ENCODE assay signal across 8 cellular contexts in genomic region chr1:26887125-26887524, GRCh38. TPM values are rescaled to one million over a fixed set of nuclear protein-coding genes. Genes with fewer than 3 reads are reported as not detected.
DNase-seq lines count a peak whose midpoint lies in the region; ATAC-seq and TF ChIP-seq lines count a peak whose summit lies in the region.

No MANE protein-coding gene starts in this region.

- in situ Hi-C loops in SK-MEL-5 (cut with HindIII; ENCODE audit: low pct_unique_long_range_greater_than_20kb, low sequenced_read_pairs), result no loop called here

- peak; percentile 30 for ATAC-seq in left ventricle myocardium superior
- ATAC-seq in HG02642 (IDR thresholded peaks at IDR 0.05; ENCODE audit: poor library complexity, unreplicated experiment), result no peak
- no peak for ATAC-seq in GM19463 (IDR thresholded peaks at IDR 0.05; ENCODE audit: unreplicated experiment)

- H3K9me3 ChIP-seq in right atrium auricular region, result no peaks in the 10 kb centered on the region

- H3K4me1 ChIP-seq in right atrium auricular region, result peaks cover 0 to 26% of the 10 kb centered on the region in 2 donors

- intact Hi-C loops in left ventricle myocardium superior (cut with micrococcal nuclease), result no loop called here

- DNase-seq in left ventricle myocardium superior (no peak), right atrium auricular region (ENCODE audit: low spot score) (no peak), SK-MEL-5 (ENCODE audit: low read depth, low spot score) (peak; percentile 61), fibroblast of peridontal ligament (ENCODE audit: extremely low read depth) (peak; percentile 59), NCI-H1417 treated with DMSO at 0.1 percent for 48 hours (lab: John Stamatoyannopoulos, UW) (no peak), islet precursor cell (no peak)

- peaks cover 66% of the 10 kb centered on the region for H3K36me3 ChIP-seq in right atrium auricular region

- no peak overlapping the region for H3K27ac ChIP-seq in right atrium auricular region

- no peaks in the 10 kb centered on the region for H3K27me3 ChIP-seq in right atrium auricular region

- peak in 1 of 2 donors; percentile 46 for TF ChIP-seq CTCF in right atrium auricular region (IDR thresholded peaks at IDR 0.05)

- H3K4me3 ChIP-seq in right atrium auricular region, result no peak overlapping the region

RNA-seq across cellular contexts. Expression of gene GPN2, which starts 3.0 kb away (rescaled TPM):
- total RNA-seq in left ventricle myocardium superior, result 16.4 TPM
- 1 to 10 TPM; 4.7 to 7.2 TPM for total RNA-seq in right atrium auricular region
- total RNA-seq in SK-MEL-5 (2014; rRNA removed; shearing (Covaris generic)), result 29.1 and 30.3 TPM in 2 replicates
- polyA plus RNA-seq in SK-MEL-5 (2015; cell fraction: cytosol; rRNA removed), result 17.6 and 24.0 TPM in 2 replicates
- polyA plus RNA-seq in SK-MEL-5 (2015; cell fraction: nucleus; rRNA removed), result 16.7 and 20.6 TPM in 2 replicates

RNA-seq across cellular contexts. Expression of gene GPATCH3, which starts 13.1 kb away (rescaled TPM):
- total RNA-seq in left ventricle myocardium superior (10.2 TPM), right atrium auricular region (1 to 10 TPM; 6.2 to 8.3 TPM)
- 7.7 and 9.7 TPM in 2 replicates for total RNA-seq in SK-MEL-5 (2014; rRNA removed; shearing (Covaris generic))
- 13.4 and 15.3 TPM in 2 replicates for polyA plus RNA-seq in SK-MEL-5 (2015; cell fraction: cytosol; rRNA removed)
- 28.0 and 30.4 TPM in 2 replicates for polyA plus RNA-seq in SK-MEL-5 (2015; cell fraction: nucleus; rRNA removed)

RNA-seq across cellular contexts. Expression of gene SFN, which starts 24.2 kb away (rescaled TPM):
- total RNA-seq in left ventricle myocardium superior, result not detected
- under 1 TPM in 1 of 2 donors, not detected in 1; 0.51 TPM for total RNA-seq in right atrium auricular region
- total RNA-seq in SK-MEL-5 (2014; rRNA removed; shearing (Covaris generic)), result 0.11 TPM in 1 of 2 replicates, not detected in the other
- polyA plus RNA-seq in SK-MEL-5 (2015; cell fraction: cytosol; rRNA removed), result not detected in 2 replicates
- polyA plus RNA-seq in SK-MEL-5 (2015; cell fraction: nucleus; rRNA removed), result not detected in 2 replicates

RNA-seq across cellular contexts. Expression of gene NR0B2, which starts 26.6 kb away (rescaled TPM):
- total RNA-seq in left ventricle myocardium superior, result 5.3 TPM
- total RNA-seq in right atrium auricular region, result 10 to 100 TPM; 10.6 to 19.0 TPM
- total RNA-seq in SK-MEL-5 (2014; rRNA removed; shearing (Covaris generic)), result not detected in 2 replicates
- not detected in 2 replicates for polyA plus RNA-seq in SK-MEL-5 (2015; cell fraction: cytosol; rRNA removed)
- polyA plus RNA-seq in SK-MEL-5 (2015; cell fraction: nucleus; rRNA removed), result not detected in 2 replicates

RNA-seq across cellular contexts. Expression of gene NUDC, which starts 34.4 kb away (rescaled TPM):
- total RNA-seq in left ventricle myocardium superior (73.3 TPM), right atrium auricular region (10 to 100 TPM; 66.7 to 82.3 TPM)
- 53.5 and 60.8 TPM in 2 replicates for total RNA-seq in SK-MEL-5 (2014; rRNA removed; shearing (Covaris generic))
- polyA plus RNA-seq in SK-MEL-5 (2015; cell fraction: cytosol; rRNA removed), result 90.7 and 110 TPM in 2 replicates
- 34.6 and 37.1 TPM in 2 replicates for polyA plus RNA-seq in SK-MEL-5 (2015; cell fraction: nucleus; rRNA removed)

Comparison
In these comparisons a context has a peak if more than half of its experiments do, and no peak if none do; other contexts are left out.
1. DNase-seq: peak in SK-MEL-5 (single experiment) and fibroblast of peridontal ligament (single experiment); none in left ventricle myocardium superior (single experiment), right atrium auricular region (single experiment), NCI-H1417 treated with DMSO at 0.1 percent for 48 hours (single experiment) and islet precursor cell (single experiment).